ENCODE assay signal across 4 cellular contexts in the genomic region with DNA sequence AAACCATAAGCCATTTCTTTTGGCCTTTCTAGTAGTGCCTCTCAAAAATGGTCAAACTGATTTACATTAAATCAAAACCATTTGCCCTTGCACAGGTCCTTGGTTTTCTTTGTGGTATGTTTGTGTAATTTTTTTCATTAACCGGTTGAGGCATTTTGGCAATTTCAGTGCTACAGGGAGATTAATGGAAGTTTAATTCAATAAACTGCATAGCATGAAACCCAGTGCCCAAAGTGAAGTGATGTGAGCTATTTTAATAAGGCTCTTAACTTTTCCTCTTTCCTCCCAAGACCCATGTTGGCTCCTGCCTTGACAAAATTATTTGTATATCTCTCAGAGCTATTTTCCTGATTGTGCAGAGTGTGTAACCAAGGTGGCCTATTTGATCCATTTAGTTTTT.
"Had no signal": no experiment of that assay in that cellular context is flagged by ENCODE, and none has a peak within 500 bp of the region (broad histone marks: within the 10 kb centered on the region; RNA-seq: fewer than 3 reads in every experiment).

No MANE protein-coding gene starts in this region.

- ATAC-seq: GM23338 had no signal

- H3K4me3 ChIP-seq: GM23338 had no signal

- H3K27ac Mint-ChIP-seq: H9 had no signal

- H3K4me3 Mint-ChIP-seq: GM23338, H9 had no signal

- H3K4me1 Mint-ChIP-seq: GM23338 had no signal

- H3K9me3 Mint-ChIP-seq: GM23338, H9 had no signal

- H3K4me2 ChIP-seq: GM23338 had no signal

- DNase-seq: H9, HCEC 1CT, IMR-90 had no signal
